ENCODE assay signal across 8 cellular contexts in the genomic region with DNA sequence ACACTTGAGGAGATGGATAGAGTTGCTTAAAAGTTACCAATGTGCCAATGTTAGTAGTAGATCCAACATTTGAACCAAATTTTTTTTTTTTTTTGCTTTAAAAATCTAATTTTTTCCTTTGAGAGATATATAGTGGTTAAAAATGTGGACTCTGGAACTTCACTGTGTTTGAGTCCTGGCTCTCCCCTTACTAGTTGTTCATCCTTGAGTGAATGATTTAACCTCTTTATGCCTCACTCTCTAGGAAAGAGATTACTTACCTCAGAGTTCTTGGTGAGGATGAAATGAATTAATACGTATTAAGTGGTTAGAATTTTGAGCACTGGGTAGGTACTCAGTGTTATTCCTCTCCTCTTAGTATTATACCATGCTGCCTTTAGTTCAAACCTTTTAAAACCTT.
"Had no signal": no experiment of that assay in that cellular context is flagged by ENCODE, and none has a peak within 500 bp of the region (broad histone marks: within the 10 kb centered on the region; RNA-seq: fewer than 3 reads in every experiment).

No MANE protein-coding gene starts in this region.

- H3K4me2 ChIP-seq: GM23338 had no signal

- H3K36me3 ChIP-seq: HAP-1 had no signal

- ATAC-seq: GM23338, HCT116, K562 had no signal

- H3K4me1 ChIP-seq: HAP-1 had no signal

- H2AFZ ChIP-seq: GM23338 had no signal

- H3K27ac Mint-ChIP-seq: GM23338, HFFc6 had no signal

- DNase-seq: H7, HFFc6, IMR-90 had no signal

- H3K27ac ChIP-seq: HL-60 had no signal

- H3K4me3 Mint-ChIP-seq: GM23338, HFFc6 had no signal

- H3K4me3 ChIP-seq: GM23338, HAP-1, K562 had no signal
